In the genomic region with DNA sequence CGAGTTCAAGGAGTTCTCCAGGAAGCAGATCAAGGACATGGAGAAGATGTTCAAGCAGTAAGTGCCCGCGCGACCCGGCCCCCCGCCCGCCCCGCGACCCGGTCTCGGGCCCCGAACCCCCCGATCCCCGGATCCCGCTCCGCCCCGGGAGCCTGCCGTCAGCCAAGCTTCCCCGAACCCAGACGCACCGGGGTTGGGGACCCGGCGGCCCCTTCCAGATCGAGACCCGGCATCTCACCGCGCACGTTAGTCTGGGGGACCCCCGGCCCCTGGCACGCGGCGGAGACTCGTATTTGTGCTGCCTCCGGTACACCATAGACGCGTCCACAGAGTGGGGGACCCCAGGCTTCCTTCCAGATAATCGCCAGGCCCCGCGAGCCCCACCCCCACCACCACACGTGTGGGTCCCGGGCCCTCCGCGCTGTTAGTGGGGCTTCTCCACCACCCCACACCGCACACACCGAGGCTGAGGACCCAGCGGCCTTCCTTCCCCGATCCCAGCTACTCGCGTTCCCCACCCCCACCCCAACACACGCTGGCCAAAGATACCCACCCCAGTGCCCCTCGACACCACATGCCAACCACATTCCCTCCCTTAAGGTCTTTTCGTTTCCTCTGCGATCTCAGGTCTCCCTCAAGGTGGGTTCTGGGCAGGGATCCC, we compare ENCODE assay signal across 1 cellular context.
TF ChIP-seq lines count a peak whose summit lies in the region.

No MANE protein-coding gene starts in this region.

TF ChIP-seq in HEK293, 187 proteins besides CTCF, POLR2A, EP300 and RAD21 (continued from another document):
- 0 out of 2 replicates have a peak, but pooled peaks have one; percentile 51 for TF ChIP-seq ZNF692 (tag by site-specific recombination; IDR thresholded peaks at IDR 0.05)
- no peak for TF ChIP-seq ZNF621 (tag by site-specific recombination; IDR thresholded peaks at IDR 0.05)
- TF ChIP-seq ZBTB10 (tag by site-specific recombination; IDR thresholded peaks at IDR 0.05) = peak; percentile 48; the same call in 1 of the 2 replicates
- TF ChIP-seq ZBTB17 (tag by site-specific recombination; IDR thresholded peaks at IDR 0.05) = no peak
- peak; percentile 46; the same call in 1 of the 2 replicates for TF ChIP-seq ZBTB20 (tag by site-specific recombination; IDR thresholded peaks at IDR 0.05)
- TF ChIP-seq ZNF341 (tag by site-specific recombination; IDR thresholded peaks at IDR 0.05; ENCODE audit: low read depth) = peak; percentile 78
- no peak for TF ChIP-seq ZNF354C (tag by site-specific recombination; IDR thresholded peaks at IDR 0.05; ENCODE audit: borderline replicate concordance, low read depth)
- no peak for TF ChIP-seq ZNF138 (tag by site-specific recombination; IDR thresholded peaks at IDR 0.05; ENCODE audit: borderline replicate concordance)
- peak; percentile 54; the same call in 1 of the 2 replicates for TF ChIP-seq ZFP69B (tag by site-specific recombination; IDR thresholded peaks at IDR 0.05)
- no peak for TF ChIP-seq ZSCAN16 (tag by site-specific recombination; IDR thresholded peaks at IDR 0.05)
- no peak for TF ChIP-seq GLI4 (tag by site-specific recombination; IDR thresholded peaks at IDR 0.05)
